Comparison of ENCODE assay signal across 8 cellular contexts in the genomic region with DNA sequence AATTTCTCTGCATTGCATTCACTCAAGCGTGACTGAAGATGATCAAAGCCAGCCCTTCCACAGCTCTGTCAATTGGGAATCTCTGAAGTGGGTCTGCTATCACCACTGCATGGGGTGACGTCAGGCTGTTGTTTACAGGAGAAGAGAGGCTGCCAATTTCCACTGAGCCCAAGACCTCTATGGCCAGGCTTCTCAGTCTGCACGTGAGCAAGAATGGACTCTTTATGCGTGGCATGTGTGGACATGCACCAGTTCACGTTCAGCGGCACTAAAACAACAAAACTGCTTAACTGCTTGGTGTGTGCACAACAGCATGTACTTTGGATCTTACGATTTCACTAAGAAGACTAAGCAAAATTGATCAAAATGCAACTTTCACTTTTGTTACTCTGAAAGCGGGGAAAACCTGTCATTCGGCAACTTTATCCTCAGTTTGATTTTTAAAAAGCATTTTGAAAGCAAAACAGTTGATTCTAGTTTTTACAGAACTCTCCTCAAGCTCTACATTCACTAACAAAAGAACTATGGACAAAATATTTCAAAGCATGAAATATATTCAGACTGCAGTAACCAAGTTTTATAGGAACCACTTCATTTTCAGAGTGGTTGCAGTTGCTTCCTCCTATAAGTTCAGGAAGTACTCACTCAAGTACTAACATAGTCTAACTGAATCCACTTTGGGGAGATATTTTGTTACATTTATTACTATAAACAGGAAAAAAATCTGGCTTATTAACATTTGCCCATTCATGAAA.
DNase-seq lines count a peak whose midpoint lies in the region; ATAC-seq and TF ChIP-seq lines count a peak whose summit lies in the region.

No MANE protein-coding gene starts in this region.

- H3K27me3 ChIP-seq in AG04450 (ENCODE audit: control insufficient read depth, insufficient read depth, low read length) = no peaks in the 10 kb centered on the region
- H3K27me3 ChIP-seq in tibial nerve = no peaks in the 10 kb centered on the region

- no peaks in the 10 kb centered on the region for H3K27me3 Mint-ChIP-seq in activated CD8-positive, alpha-beta memory T cell treated with anti-CD3 and anti-CD28 coated beads, Interleukin-2, amount 10 ng/mL, durations not matched to agents 7 days and 5 days

- H3K4me1 ChIP-seq in tibial nerve = peaks cover 0 to 73% (median 14%) of the 10 kb centered on the region in 4 donors

- no peak for TF ChIP-seq CTCF in AG04450 (IDR thresholded peaks at IDR 0.05; ENCODE audit: low read depth, low read length)
- no peak for TF ChIP-seq CTCF in tibial nerve (IDR thresholded peaks at IDR 0.05)

- POLR2A ChIA-PET in AG04450 (lab: Yijun Ruan, JAX) = interaction anchor here (0.6 kb wide), 1 partner anchor 20 kb away, joined by 4 read pairs; no protein-coding TSS in a partner anchor

- CTCF ChIA-PET in AG04450 (lab: Charles Lee) = interaction anchor here (1.1 kb wide), 2 partner anchors 51 to 84 kb away, joined by 3 read pairs; no protein-coding TSS in a partner anchor
- CTCF ChIA-PET in activated CD8-positive, alpha-beta memory T cell treated with anti-CD3 and anti-CD28 coated beads, Interleukin-2, amount 10 ng/mL, durations not matched to agents 7 days and 5 days (lab: Charles Lee) = interaction anchor here (1.0 to 7.5 kb wide), 2 partner anchors 17 to 77 kb away, joined by 3 to 55 read pairs; a partner anchor contains a TSS

- peak; percentile 39 for ATAC-seq in GM19035 (IDR thresholded peaks at IDR 0.05; ENCODE audit: unreplicated experiment)
- ATAC-seq in activated CD8-positive, alpha-beta memory T cell treated with anti-CD3 and anti-CD28 coated beads, Interleukin-2, amount 10 ng/mL, durations not matched to agents 7 days and 5 days = peak; percentile 61

- TF ChIP-seq EP300 in tibial nerve (IDR thresholded peaks at IDR 0.05) = peak in 1 of 2 donors; percentile 91

- H3K9me3 ChIP-seq in AG04450 (ENCODE audit: control insufficient read depth, insufficient read depth, low read length) = no peaks in the 10 kb centered on the region
- H3K9me3 ChIP-seq in tibial nerve = no peaks in the 10 kb centered on the region

- WGBS in tibial nerve, 2 donors = 2 to 5% methylated on average over 9 of the region's 9 CpGs

- TF ChIP-seq POLR2A in erythroblast (IDR thresholded peaks at IDR 0.05; ENCODE audit: low read length) = peak; percentile 30
- peak in 1 of 2 donors; percentile 39 for TF ChIP-seq POLR2A in tibial nerve (IDR thresholded peaks at IDR 0.05)

- peak overlapping the region; percentile 53 for H3K27ac ChIP-seq in AG04450 (ENCODE audit: low read depth, low read length)
- peak overlapping the region; percentile 74 to 90 (median 86) for H3K27ac ChIP-seq in tibial nerve

- H3K27ac Mint-ChIP-seq in activated CD8-positive, alpha-beta memory T cell treated with anti-CD3 and anti-CD28 coated beads, Interleukin-2, amount 10 ng/mL, durations not matched to agents 7 days and 5 days = peak overlapping the region; percentile 90

- H3K9me3 Mint-ChIP-seq in activated CD8-positive, alpha-beta memory T cell treated with anti-CD3 and anti-CD28 coated beads, Interleukin-2, amount 10 ng/mL, durations not matched to agents 7 days and 5 days (ENCODE audit: low read depth) = no peaks in the 10 kb centered on the region

- peak overlapping the region; percentile 72 for H3K4me3 Mint-ChIP-seq in activated CD8-positive, alpha-beta memory T cell treated with anti-CD3 and anti-CD28 coated beads, Interleukin-2, amount 10 ng/mL, durations not matched to agents 7 days and 5 days

- DNase-seq in AG04450 (ENCODE audit: low read depth, low spot score) = peak; percentile 50
- peak; percentile 65 for DNase-seq in NCI-H345 treated with DMSO at 0.1 percent for 48 hours (lab: John Stamatoyannopoulos, UW; ENCODE audit: unreplicated experiment)
- peak; percentile 68 for DNase-seq in activated CD8-positive, alpha-beta memory T cell treated with anti-CD3 and anti-CD28 coated beads, Interleukin-2, amount 10 ng/mL, durations not matched to agents 7 days and 5 days
- DNase-seq in erythroblast (lab: John Stamatoyannopoulos, UW) = peak in 1 of 2 experiments; percentile 17
- DNase-seq in myocyte (ENCODE audit: low read depth) = peak; percentile 73
- peak; percentile 64 to 76 for DNase-seq in tibial nerve (ENCODE audit: low spot score in 2 of 2)
- DNase-seq in GM19240 (ENCODE audit: insufficient read length, low spot score) = no peak

- peaks cover 26% of the 10 kb centered on the region for H3K36me3 Mint-ChIP-seq in activated CD8-positive, alpha-beta memory T cell treated with anti-CD3 and anti-CD28 coated beads, Interleukin-2, amount 10 ng/mL, durations not matched to agents 7 days and 5 days

- peaks cover 67% of the 10 kb centered on the region for H3K4me1 Mint-ChIP-seq in activated CD8-positive, alpha-beta memory T cell treated with anti-CD3 and anti-CD28 coated beads, Interleukin-2, amount 10 ng/mL, durations not matched to agents 7 days and 5 days

- no peaks in the 10 kb centered on the region for H3K36me3 ChIP-seq in tibial nerve

- H3K4me3 ChIP-seq in AG04450 (ENCODE audit: low read depth, low read length) (peak overlapping the region; percentile 54), tibial nerve (peak overlapping the region; percentile 13 to 51 (median 34))
